Comparison of ENCODE assay signal across 18 cellular contexts in the genomic region with DNA sequence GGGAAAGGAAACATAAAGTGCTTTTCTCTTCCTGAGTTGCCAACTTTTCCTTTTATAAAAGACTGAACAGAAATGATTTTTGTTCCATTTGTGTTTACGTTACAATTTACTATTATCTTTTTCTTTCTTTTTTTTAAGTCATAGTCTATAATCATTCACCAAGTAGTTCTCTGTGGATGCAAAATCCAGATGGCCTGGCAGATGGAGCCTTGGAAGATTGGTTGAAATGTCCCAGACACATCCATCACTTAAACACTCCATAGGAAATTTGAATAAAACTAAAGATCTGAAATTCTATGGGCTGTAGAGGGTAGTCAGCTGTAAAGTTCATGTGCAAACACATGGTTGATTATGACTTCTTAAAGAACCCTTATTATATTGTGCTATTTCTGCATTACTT.
DNase-seq lines count a peak whose midpoint lies in the region; ATAC-seq, FAIRE-seq and TF ChIP-seq lines count a peak whose summit lies in the region.
"Had no signal": no experiment of that assay in that cellular context is flagged by ENCODE, and none has a peak within 500 bp of the region (broad histone marks: within the 10 kb centered on the region; RNA-seq: fewer than 3 reads in every experiment).

No MANE protein-coding gene starts in this region.

- no peaks in the 10 kb centered on the region for H3K27me3 ChIP-seq in GM12878 (replicated peaks in 1 of 2; ENCODE audit: control insufficient read depth in 2 of 2, insufficient read depth in 2 of 2, low read length in 1 of 2)
- H3K27me3 ChIP-seq in A673 (replicated peaks; ENCODE audit: insufficient read depth, low read depth, low read length, poor library complexity): no peaks in the 10 kb centered on the region
- H3K27me3 ChIP-seq: BE2C had no signal

- H3K9ac ChIP-seq in GM12878 (ENCODE audit: control insufficient read depth, insufficient read depth, low read length): no peak overlapping the region
- H3K9ac ChIP-seq: SK-N-SH had no signal

- H3K9me3 ChIP-seq in GM12878 (replicated peaks; ENCODE audit: control insufficient read depth, insufficient read depth, low read length) (no peaks in the 10 kb centered on the region), A673 (ENCODE audit: low read depth, low read length, poor library complexity, severe bottlenecking) (no peaks in the 10 kb centered on the region)
- H3K9me3 ChIP-seq: BE2C, SK-N-SH had no signal

- CTCF ChIA-PET in GM12878 (lab: Yijun Ruan, JAX): no interaction called here
- CTCF ChIA-PET in A673 (lab: Charles Lee): no interaction called here

- ATAC-seq in GM12878 (peak; percentile 38; the same call in 2 of the 3 replicates), natural killer cell (no peak)
- ATAC-seq: K562, Panc1, Right ventricle myocardium inferior had no signal

- no peak for TF ChIP-seq RAD21 in GM12878 (IDR thresholded peaks at IDR 0.05; ENCODE audit: insufficient read depth, low read depth, low read length)

- FAIRE-seq in GM12878 (lab: Jason Lieb, UNC): no peak
- FAIRE-seq: K562 had no signal

- H3K27ac ChIP-seq in GM12878 (ENCODE audit: control insufficient read depth, insufficient read depth) (no peak overlapping the region), A673 (ENCODE audit: low read depth, low read length, poor library complexity, severe bottlenecking) (no peak overlapping the region)

- peaks cover 28 to 46% of the 10 kb centered on the region in 2 donors for H3K27me3 Mint-ChIP-seq in natural killer cell (ENCODE audit: low read depth in 2 of 2)

- no peak overlapping the region for H3K4me3 ChIP-seq in GM12878
- no peak overlapping the region for H3K4me3 ChIP-seq in A673 (ENCODE audit: low read depth, low read length, poor library complexity, severe bottlenecking)
- H3K4me3 ChIP-seq: K562 had no signal

- no peaks in the 10 kb centered on the region for H4K20me1 ChIP-seq in GM12878 (ENCODE audit: control insufficient read depth, insufficient read depth)

- H3K36me3 Mint-ChIP-seq in natural killer cell: no peaks in the 10 kb centered on the region

- TF ChIP-seq EP300 in GM12878 (IDR thresholded peaks at IDR 0.05; ENCODE audit: borderline replicate concordance in 1 of 2, control insufficient read depth in 1 of 2, low read depth in 2 of 2, low read length in 2 of 2): no peak

- DNase-seq in NCI-H1694 (lab: John Stamatoyannopoulos, UW) (peak; percentile 55), NCI-H446 treated with DMSO at 0.1 percent for 48 hours (lab: John Stamatoyannopoulos, UW) (peak; percentile 91), GM12878 (ENCODE audit: low read depth, low spot score) (no peak), epidermal melanocyte (ENCODE audit: insufficient read length, low spot score) (no peak), natural killer cell (no peak), SW480 (ENCODE audit: low spot score) (no peak), A673 (ENCODE audit: low spot score) (no peak)
- DNase-seq: BE2C; CD4-positive, alpha-beta T cell; DMS79 treated with DMSO at 0.1 percent for 48 hours; GOT3; NCI-H1930; NCI-H345; NCI-H774; SK-N-SH had no signal

- no peaks in the 10 kb centered on the region for H3K79me2 ChIP-seq in GM12878 (ENCODE audit: control insufficient read depth, insufficient read depth, low read length)

- 37% methylated on average over 1 of the region's 1 CpG for WGBS in GM12878 (ENCODE audit: insufficient coverage, insufficient replicate concordance, low lambda C conversion rate, missing lambda C conversion rate)

- RAD21 ChIA-PET in GM12878 (lab: Charles Lee; ENCODE audit: unreplicated experiment): interaction anchor here (1.2 to 1.3 kb wide), 2 partner anchors 20 to 64 kb away, joined by 4 read pairs; no protein-coding TSS in a partner anchor

- BruUV-seq in GM12878 (replicated peaks; lab: Mats Ljungman, UMichigan): no TSS peak
- BruUV-seq in A673 (replicated peaks; lab: Mats Ljungman, UMichigan): no TSS peak

- POLR2A ChIA-PET in GM12878 (lab: Charles Lee): no interaction called here
- POLR2A ChIA-PET in A673 (lab: Charles Lee; ENCODE audit: low non-redundant PET): no interaction called here

- no peaks in the 10 kb centered on the region for H3K4me1 ChIP-seq in GM12878 (ENCODE audit: control insufficient read depth, insufficient read depth, low read length)
- no peaks in the 10 kb centered on the region for H3K4me1 ChIP-seq in A673 (ENCODE audit: insufficient read depth, low read length, poor library complexity, severe bottlenecking)
- H3K4me1 ChIP-seq: BE2C had no signal

- SMC1A ChIA-PET in GM12878 (lab: Charles Lee; ENCODE audit: uncharacterized antibody, unreplicated experiment): interaction anchor here (1.0 to 1.4 kb wide), 5 partner anchors 16 to 275 kb away, joined by 3 to 4 read pairs (median 3); no protein-coding TSS in a partner anchor

- no peak overlapping the region for H3K4me3 Mint-ChIP-seq in natural killer cell
- H3K4me3 Mint-ChIP-seq: CD4-positive, alpha-beta T cell had no signal

- intact Hi-C loops in GM12878 (cut with micrococcal nuclease; ENCODE audit: unreplicated experiment) (no loop called here), natural killer cell (cut with micrococcal nuclease) (no loop called here), A673 (cut with micrococcal nuclease; ENCODE audit: unreplicated experiment) (no loop called here)

- TF ChIP-seq CTCF in GM12878 (IDR thresholded peaks at IDR 0.05 in 2 of 3, conservative IDR thresholded peaks at IDR 0.05 in 1 of 3; ENCODE audit: control insufficient read depth in 2 of 3, extremely low read depth in 1 of 3, insufficient read depth in 1 of 3, low read depth in 3 of 3, low read length in 3 of 3): no peak
- no peak for TF ChIP-seq CTCF in natural killer cell (IDR thresholded peaks at IDR 0.05)
- TF ChIP-seq CTCF in A673 (conservative IDR thresholded peaks at IDR 0.05; ENCODE audit: low read depth, low read length): no peak

- no peaks in the 10 kb centered on the region for H3K4me1 Mint-ChIP-seq in natural killer cell

- H3K36me3 ChIP-seq in GM12878 (ENCODE audit: control insufficient read depth in 2 of 2, insufficient read depth in 2 of 2, low read length in 1 of 2) (no peaks in the 10 kb centered on the region), A673 (ENCODE audit: insufficient read depth, low read length, poor library complexity, severe bottlenecking) (no peaks in the 10 kb centered on the region)
- H3K36me3 ChIP-seq: BE2C had no signal

- TF ChIP-seq POLR2A in GM12878 (IDR thresholded peaks at IDR 0.05; ENCODE audit: low read depth, low read length): no peak

- no peak overlapping the region for H2AFZ ChIP-seq in GM12878 (ENCODE audit: control insufficient read depth, low read depth, low read length)

- H3K9me3 Mint-ChIP-seq in natural killer cell: peaks cover 0 to 5% of the 10 kb centered on the region in 2 donors

- in situ Hi-C loops in GM12878 (cut with MboI): no loop called here

- no peak overlapping the region for H3K27ac Mint-ChIP-seq in natural killer cell
- H3K27ac Mint-ChIP-seq: CD4-positive, alpha-beta T cell had no signal

- no peak overlapping the region for H3K4me2 ChIP-seq in GM12878 (ENCODE audit: control insufficient read depth, insufficient read depth)
- H3K4me2 ChIP-seq: SK-N-SH had no signal

TF ChIP-seq in GM12878, 131 proteins besides CTCF, POLR2A, EP300 and RAD21:
- TF ChIP-seq POLR2AphosphoS2 (IDR thresholded peaks at IDR 0.05; ENCODE audit: low read depth, low read length) (no peak), MYC (IDR thresholded peaks at IDR 0.05; ENCODE audit: insufficient read depth, insufficient read length, insufficient replicate concordance, low read length, severe bottlenecking) (no peak), CBFB (IDR thresholded peaks at IDR 0.05; ENCODE audit: low read depth) (no peak), KDM1A (IDR thresholded peaks at IDR 0.05; ENCODE audit: borderline replicate concordance) (no peak)
- TF ChIP-seq, protein P1, sequence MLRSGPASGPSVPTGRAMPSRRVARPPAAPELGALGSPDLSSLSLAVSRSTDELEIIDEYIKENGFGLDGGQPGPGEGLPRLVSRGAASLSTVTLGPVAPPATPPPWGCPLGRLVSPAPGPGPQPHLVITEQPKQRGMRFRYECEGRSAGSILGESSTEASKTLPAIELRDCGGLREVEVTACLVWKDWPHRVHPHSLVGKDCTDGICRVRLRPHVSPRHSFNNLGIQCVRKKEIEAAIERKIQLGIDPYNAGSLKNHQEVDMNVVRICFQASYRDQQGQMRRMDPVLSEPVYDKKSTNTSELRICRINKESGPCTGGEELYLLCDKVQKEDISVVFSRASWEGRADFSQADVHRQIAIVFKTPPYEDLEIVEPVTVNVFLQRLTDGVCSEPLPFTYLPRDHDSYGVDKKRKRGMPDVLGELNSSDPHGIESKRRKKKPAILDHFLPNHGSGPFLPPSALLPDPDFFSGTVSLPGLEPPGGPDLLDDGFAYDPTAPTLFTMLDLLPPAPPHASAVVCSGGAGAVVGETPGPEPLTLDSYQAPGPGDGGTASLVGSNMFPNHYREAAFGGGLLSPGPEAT (IDR thresholded peaks at IDR 0.05; ENCODE audit: low read depth): no peak

Comparison
In these comparisons a context has a peak if more than half of its experiments do, and no peak if none do; other contexts are left out.
1. DNase-seq: peak in NCI-H1694 (single experiment) and NCI-H446 treated with DMSO at 0.1 percent for 48 hours (single experiment); none in GM12878 (single experiment), epidermal melanocyte (single experiment), natural killer cell (single experiment), SW480 (single experiment) and A673 (single experiment).